In the genomic region with DNA sequence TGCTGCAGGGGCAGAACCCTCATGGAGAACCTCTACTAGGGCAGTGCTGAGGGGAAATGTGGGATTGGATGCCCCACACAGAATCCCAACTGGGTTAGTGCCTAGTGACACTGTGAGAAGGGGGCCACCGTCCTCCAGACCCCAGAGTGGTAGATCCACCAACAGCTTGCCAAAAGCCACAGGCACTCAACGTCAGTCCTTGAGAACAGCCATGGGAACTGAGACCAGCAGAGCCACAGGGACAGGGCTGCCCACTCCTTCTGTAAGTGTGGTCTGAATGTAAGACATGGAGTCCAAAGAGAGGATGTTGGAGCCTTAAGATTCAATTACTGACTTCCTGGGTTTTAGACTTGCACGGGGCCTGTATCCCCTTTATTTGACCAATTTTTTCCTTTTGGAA, we compare ENCODE assay signal across 9 cellular contexts.
"Had no signal": no experiment of that assay in that cellular context is flagged by ENCODE, and none has a peak within 500 bp of the region (broad histone marks: within the 10 kb centered on the region; RNA-seq: fewer than 3 reads in every experiment).

No MANE protein-coding gene starts in this region.

- ATAC-seq: HCT116, HepG2 had no signal

- H3K27ac ChIP-seq: GM23248, HL-60 had no signal

- H3K9ac ChIP-seq: GM23248 had no signal

- H3K27me3 Mint-ChIP-seq: IgD-negative memory B cell had no signal

- H3K36me3 ChIP-seq: HAP-1 had no signal

- FAIRE-seq: H54, HepG2 had no signal

- DNase-seq: GM23248, GOT3, HFFc6 had no signal

- H3K4me3 ChIP-seq: GM23248, HAP-1 had no signal

- H3K36me3 Mint-ChIP-seq: IgD-negative memory B cell had no signal

- H3K4me3 Mint-ChIP-seq: HFFc6, IgD-negative memory B cell had no signal

- H3K9me3 ChIP-seq: HAP-1 had no signal

- H2AFZ ChIP-seq: GM23248 had no signal

- H3K27ac Mint-ChIP-seq: HFFc6, IgD-negative memory B cell had no signal

- H3K4me1 Mint-ChIP-seq: IgD-negative memory B cell had no signal

- H3K4me1 ChIP-seq: HAP-1 had no signal
